8 cellular contexts compared by ENCODE assay signal in genomic region chr17:56679148-56679766, GRCh38.
A peak's percentile ranks its signal among the peaks of the same experiment; 100 is the strongest.
DNase-seq lines count a peak whose midpoint lies in the region; ATAC-seq and TF ChIP-seq lines count a peak whose summit lies in the region.

No MANE protein-coding gene starts in this region.

- H3K79me2 ChIP-seq in Karpas-422 (ENCODE audit: low read length) = no peaks in the 10 kb centered on the region

- H3K9ac ChIP-seq in Karpas-422 (ENCODE audit: low read length) (no peak overlapping the region), skeletal muscle tissue (ENCODE audit: low read depth in 1 of 3, low read length in 3 of 3) (peak overlapping the region; percentile 24 to 68 (median 60))

- ATAC-seq in GM19328 (IDR thresholded peaks at IDR 0.05; ENCODE audit: unreplicated experiment) = no peak

- H3K27me3 ChIP-seq in Karpas-422 (ENCODE audit: low read length) (no peaks in the 10 kb centered on the region), adrenal gland (peaks cover 55% of the 10 kb centered on the region), skeletal muscle tissue (ENCODE audit: control insufficient read depth in 3 of 3, insufficient read depth in 3 of 3, low read length in 3 of 3) (peaks cover 8 to 14% (median 11%) of the 10 kb centered on the region in 3 donors)

- no peaks in the 10 kb centered on the region for H4K20me1 ChIP-seq in Karpas-422 (ENCODE audit: insufficient read depth, low read depth, low read length)

- peak; percentile 38 to 55 (median 48) for TF ChIP-seq CTCF in adrenal gland (IDR thresholded peaks at IDR 0.05)

- no peaks in the 10 kb centered on the region for H3K4me1 ChIP-seq in Karpas-422 (ENCODE audit: low read length)
- H3K4me1 ChIP-seq in adrenal gland (replicated peaks in 1 of 2) = no peaks in the 10 kb centered on the region
- peaks cover 6 to 11% (median 6%) of the 10 kb centered on the region in 3 donors for H3K4me1 ChIP-seq in skeletal muscle tissue (ENCODE audit: control insufficient read depth in 3 of 3, insufficient read depth in 3 of 3, low read length in 3 of 3)

- H3K36me3 ChIP-seq in Karpas-422 (ENCODE audit: insufficient read depth, low read length) (no peaks in the 10 kb centered on the region), adrenal gland (replicated peaks in 1 of 2) (no peaks in the 10 kb centered on the region), skeletal muscle tissue (ENCODE audit: control insufficient read depth in 3 of 3, insufficient read depth in 3 of 3, low read length in 3 of 3) (no peaks in the 10 kb centered on the region)

- no peak overlapping the region for H3K4me2 ChIP-seq in Karpas-422 (ENCODE audit: low read depth, low read length, poor library complexity, severe bottlenecking)

- H2AFZ ChIP-seq in Karpas-422 (ENCODE audit: low read length) = no peak overlapping the region

- H3K9me3 ChIP-seq in Karpas-422 (ENCODE audit: low read length) (no peaks in the 10 kb centered on the region), adrenal gland (replicated peaks in 1 of 3) (no peaks in the 10 kb centered on the region), skeletal muscle tissue (ENCODE audit: control insufficient read depth in 3 of 3, low read length in 3 of 3) (no peaks in the 10 kb centered on the region)

- no peak for TF ChIP-seq POLR2A in adrenal gland (IDR thresholded peaks at IDR 0.05)

- DNase-seq in NCI-H2196 (lab: John Stamatoyannopoulos, UW; ENCODE audit: unreplicated experiment) (peak; percentile 4), NCI-H2196 treated with DMSO at 0.1 percent for 48 hours (lab: John Stamatoyannopoulos, UW; ENCODE audit: unreplicated experiment) (no peak), Karpas-422 (peak; percentile 59), adrenal gland (no peak), hepatic stellate cell (ENCODE audit: low spot score) (peak; percentile 50), substantia nigra (lab: John Stamatoyannopoulos, UW) (no peak)

- H3K9me2 ChIP-seq in Karpas-422 (replicated peaks; ENCODE audit: insufficient read depth, low read length) = no peaks in the 10 kb centered on the region

- H3K27ac ChIP-seq in Karpas-422 (ENCODE audit: low read length) (no peak overlapping the region), adrenal gland (no peak overlapping the region), skeletal muscle tissue (ENCODE audit: low read depth, low read length) (no peak overlapping the region), substantia nigra (ENCODE audit: low read depth, low read length, poor library complexity, severe bottlenecking) (no peak overlapping the region)

- WGBS in adrenal gland, 4 donors = 10 to 12% (median 11%) methylated on average over 11 of the region's 11 CpGs

- H3K4me3 ChIP-seq in Karpas-422 (ENCODE audit: low read length) (no peak overlapping the region), adrenal gland (peak overlapping the region in 1 of 4 donors; percentile 31), skeletal muscle tissue (ENCODE audit: low read length in 3 of 3) (peak overlapping the region; percentile 44 to 72 (median 68))

- intact Hi-C loops in adrenal gland (cut with DNase I) = no loop called here

Comparison
In these comparisons a context has a peak if more than half of its experiments do, and no peak if none do; other contexts are left out.
1. DNase-seq: peak in NCI-H2196 (single experiment), Karpas-422 (single experiment) and hepatic stellate cell (single experiment); none in NCI-H2196 treated with DMSO at 0.1 percent for 48 hours (single experiment), adrenal gland (0 of 7) and substantia nigra (0 of 49).